In the genomic region with DNA sequence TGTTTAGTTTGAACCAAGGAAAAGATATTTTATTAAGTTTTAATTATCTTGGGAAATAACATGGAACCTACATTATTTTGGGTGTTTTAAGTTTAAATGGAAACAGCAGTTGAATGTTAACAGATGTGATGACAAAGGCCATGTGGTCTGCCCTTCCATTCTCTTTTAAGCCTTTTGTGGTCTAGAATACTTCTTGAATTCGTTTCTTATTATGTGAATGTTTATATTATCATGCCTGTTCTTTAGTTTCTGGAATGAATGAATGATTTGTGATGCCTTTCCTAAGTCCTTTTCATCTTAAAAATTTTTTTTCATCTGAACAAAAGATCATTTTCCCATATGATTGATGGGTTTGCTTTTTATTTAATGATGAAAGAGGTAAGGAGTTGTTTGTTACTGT, we compare ENCODE assay signal across 20 cellular contexts. TPM values are rescaled to one million over a fixed set of nuclear protein-coding genes. Genes with fewer than 3 reads are reported as not detected.
A peak's percentile ranks its signal among the peaks of the same experiment; 100 is the strongest.
DNase-seq lines count a peak whose midpoint lies in the region; ATAC-seq and TF ChIP-seq lines count a peak whose summit lies in the region.
"Had no signal": no experiment of that assay in that cellular context is flagged by ENCODE, and none has a peak within 500 bp of the region (broad histone marks: within the 10 kb centered on the region; RNA-seq: fewer than 3 reads in every experiment).

No MANE protein-coding gene starts in this region.

- CTCF ChIA-PET in naive thymus-derived CD4-positive, alpha-beta T cell (lab: Charles Lee): interaction anchor here (0.7 to 1.0 kb wide), 2 partner anchors 10 to 172 kb away, joined by 4 read pairs; no protein-coding TSS in a partner anchor

- H3K36me3 Mint-ChIP-seq in activated T-cell treated with anti-CD3 and anti-CD28 coated beads, Interleukin-2, amount 50 U/mL, for 72 hours (ENCODE audit: insufficient read depth in 2 of 2): peaks cover 13 to 35% of the 10 kb centered on the region in 2 donors
- peaks cover 28% of the 10 kb centered on the region for H3K36me3 Mint-ChIP-seq in endodermal cell (ENCODE audit: low read depth)
- H3K36me3 Mint-ChIP-seq in naive thymus-derived CD4-positive, alpha-beta T cell: peaks cover 12 to 56% (median 41%) of the 10 kb centered on the region in 5 donors
- H3K36me3 Mint-ChIP-seq in activated T-helper 17 cell treated with anti-CD3 and anti-CD28 coated beads, Interleukin-2, amount 50 U/mL, for 72 hours (ENCODE audit: low read depth): peaks cover 49% of the 10 kb centered on the region

- POLR2A ChIA-PET in naive thymus-derived CD4-positive, alpha-beta T cell (lab: Charles Lee): no interaction called here

- peak overlapping the region; percentile 63 for H3K27ac Mint-ChIP-seq in activated T-cell treated with anti-CD3 and anti-CD28 coated beads, Interleukin-2, amount 50 U/mL, for 72 hours
- H3K27ac Mint-ChIP-seq in endodermal cell: no peak overlapping the region
- H3K27ac Mint-ChIP-seq in naive thymus-derived CD4-positive, alpha-beta T cell: peak overlapping the region in 7 of 9 donors; percentile 53 to 84 (median 74)
- H3K27ac Mint-ChIP-seq in activated T-helper 17 cell treated with anti-CD3 and anti-CD28 coated beads, Interleukin-2, amount 50 U/mL, for 72 hours: no peak overlapping the region
- H3K27ac Mint-ChIP-seq: brain had no signal

- no peak overlapping the region for H3K4me3 ChIP-seq in endodermal cell (ENCODE audit: low read length)
- no peak overlapping the region for H3K4me3 ChIP-seq in naive thymus-derived CD4-positive, alpha-beta T cell (ENCODE audit: low read length)
- H3K4me3 ChIP-seq: coronary artery, right atrium auricular region had no signal

- TF ChIP-seq CTCF in endodermal cell (conservative IDR thresholded peaks at IDR 0.05): no peak

- H3K4me1 ChIP-seq in endodermal cell (ENCODE audit: control insufficient read depth, insufficient read depth, low read length): no peaks in the 10 kb centered on the region
- H3K4me1 ChIP-seq in naive thymus-derived CD4-positive, alpha-beta T cell (ENCODE audit: control insufficient read depth in 2 of 2, insufficient read depth in 2 of 2, low read length in 2 of 2): peaks cover 20 to 25% of the 10 kb centered on the region in 2 donors

- DNase-seq in activated T-cell treated with anti-CD3 and anti-CD28 coated beads, Interleukin-2, amount 50 U/mL, for 72 hours: no peak
- DNase-seq in activated T-cell treated with anti-CD3 and anti-CD28 coated beads, Interleukin-2, amount 50 U/mL, for 48 hours: no peak
- DNase-seq in LHCN-M2 (ENCODE audit: low read depth) (peak; percentile 51), endodermal cell (no peak)
- DNase-seq in naive thymus-derived CD4-positive, alpha-beta T cell: no peak
- DNase-seq: activated CD4-positive, alpha-beta T cell treated with anti-CD3 and anti-CD28 coated beads for 4 hours; activated CD8-positive, alpha-beta memory T cell treated with anti-CD3 and anti-CD28 coated beads, Interleukin-2, amount 50 U/mL, for 48 hours; activated naive CD4-positive, alpha-beta T cell; left colon; NCI-H1048; NCI-H2029 treated with DMSO at 0.1 percent for 48 hours; stimulated activated CD4-positive, alpha-beta T cell treated with anti-CD3 and anti-CD28 coated beads, Interleukin-15, amount 100 ng/mL, for 24 hours had no signal

- ATAC-seq in activated T-cell treated with anti-CD3 and anti-CD28 coated beads, Interleukin-2, amount 50 U/mL, for 72 hours (replicated peaks in 1 of 2): no peak
- ATAC-seq in naive thymus-derived CD4-positive, alpha-beta T cell: no peak
- ATAC-seq in HG02884 (IDR thresholded peaks at IDR 0.05; ENCODE audit: unreplicated experiment) (no peak), HG03378 (IDR thresholded peaks at IDR 0.05; ENCODE audit: unreplicated experiment) (no peak)
- no peak for ATAC-seq in activated T-helper 17 cell treated with anti-CD3 and anti-CD28 coated beads, Interleukin-2, amount 50 U/mL, for 72 hours (replicated peaks)
- ATAC-seq: HCT116, left colon had no signal

- peak overlapping the region; percentile 48 for H3K27ac ChIP-seq in endodermal cell (ENCODE audit: low read depth, low read length)
- peak overlapping the region; percentile 10 for H3K27ac ChIP-seq in naive thymus-derived CD4-positive, alpha-beta T cell (ENCODE audit: low read depth, low read length)
- H3K27ac ChIP-seq: coronary artery, right atrium auricular region had no signal

- H3K4me3 Mint-ChIP-seq in activated T-cell treated with anti-CD3 and anti-CD28 coated beads, Interleukin-2, amount 50 U/mL, for 72 hours: no peak overlapping the region
- H3K4me3 Mint-ChIP-seq in endodermal cell: no peak overlapping the region
- H3K4me3 Mint-ChIP-seq in naive thymus-derived CD4-positive, alpha-beta T cell: peak overlapping the region in 5 of 10 donors; percentile 2 to 52 (median 24)
- no peak overlapping the region for H3K4me3 Mint-ChIP-seq in activated T-helper 17 cell treated with anti-CD3 and anti-CD28 coated beads, Interleukin-2, amount 50 U/mL, for 72 hours
- H3K4me3 Mint-ChIP-seq: brain, CD14-positive monocyte had no signal

- H3K9me3 Mint-ChIP-seq in activated T-cell treated with anti-CD3 and anti-CD28 coated beads, Interleukin-2, amount 50 U/mL, for 72 hours: peaks cover 4 to 7% of the 10 kb centered on the region in 2 donors
- H3K9me3 Mint-ChIP-seq in endodermal cell: peaks cover 14% of the 10 kb centered on the region
- peaks cover 0 to 17% (median 10%) of the 10 kb centered on the region in 11 donors for H3K9me3 Mint-ChIP-seq in naive thymus-derived CD4-positive, alpha-beta T cell
- peaks cover 4% of the 10 kb centered on the region for H3K9me3 Mint-ChIP-seq in activated T-helper 17 cell treated with anti-CD3 and anti-CD28 coated beads, Interleukin-2, amount 50 U/mL, for 72 hours

- peaks cover 40% of the 10 kb centered on the region for H3K4me1 Mint-ChIP-seq in activated T-cell treated with anti-CD3 and anti-CD28 coated beads, Interleukin-2, amount 50 U/mL, for 72 hours (ENCODE audit: low read depth)
- no peaks in the 10 kb centered on the region for H3K4me1 Mint-ChIP-seq in endodermal cell
- peaks cover 28 to 72% (median 61%) of the 10 kb centered on the region in 7 donors for H3K4me1 Mint-ChIP-seq in naive thymus-derived CD4-positive, alpha-beta T cell
- peaks cover 25% of the 10 kb centered on the region for H3K4me1 Mint-ChIP-seq in activated T-helper 17 cell treated with anti-CD3 and anti-CD28 coated beads, Interleukin-2, amount 50 U/mL, for 72 hours

- H3K27me3 ChIP-seq in endodermal cell (ENCODE audit: control insufficient read depth, insufficient read depth, low read length, poor library complexity, severe bottlenecking): no peaks in the 10 kb centered on the region
- H3K27me3 ChIP-seq in naive thymus-derived CD4-positive, alpha-beta T cell (ENCODE audit: control insufficient read depth in 2 of 2, insufficient read depth in 2 of 2, low read length in 2 of 2): no peaks in the 10 kb centered on the region
- H3K27me3 ChIP-seq: right atrium auricular region had no signal

- H3K27me3 Mint-ChIP-seq in activated T-cell treated with anti-CD3 and anti-CD28 coated beads, Interleukin-2, amount 50 U/mL, for 72 hours (ENCODE audit: low read depth): no peaks in the 10 kb centered on the region
- H3K27me3 Mint-ChIP-seq in endodermal cell (ENCODE audit: insufficient read depth): no peaks in the 10 kb centered on the region
- no peaks in the 10 kb centered on the region for H3K27me3 Mint-ChIP-seq in naive thymus-derived CD4-positive, alpha-beta T cell
- no peaks in the 10 kb centered on the region for H3K27me3 Mint-ChIP-seq in activated T-helper 17 cell treated with anti-CD3 and anti-CD28 coated beads, Interleukin-2, amount 50 U/mL, for 72 hours

- intact Hi-C loops in naive thymus-derived CD4-positive, alpha-beta T cell (cut with micrococcal nuclease): loop anchor here in 1 of 2 donors (2.0 to 5.0 kb wide), 2 partner anchors 16 to 34 kb away; no protein-coding TSS in a partner anchor

- WGBS in endodermal cell (ENCODE audit: insufficient coverage in 1 of 2, insufficient read length in 1 of 2), 2 experiments: 88% methylated on average over 1 of the region's 1 CpG; no CpG with 5 or more reads in 1 of the 2 experiments

- no peak overlapping the region for H3K9ac ChIP-seq in endodermal cell (ENCODE audit: extremely low read depth, low read length, poor library complexity, severe bottlenecking)

- H3K36me3 ChIP-seq in endodermal cell (ENCODE audit: control insufficient read depth, insufficient read depth, low read length): peaks cover 25% of the 10 kb centered on the region
- peaks cover 0 to 38% (median 14%) of the 10 kb centered on the region in 3 experiments for H3K36me3 ChIP-seq in naive thymus-derived CD4-positive, alpha-beta T cell (ENCODE audit: control insufficient read depth in 2 of 3, insufficient read depth in 3 of 3, low read length in 3 of 3)

- peaks cover 11% of the 10 kb centered on the region for H3K9me3 ChIP-seq in endodermal cell (ENCODE audit: control insufficient read depth, low read length)
- H3K9me3 ChIP-seq in naive thymus-derived CD4-positive, alpha-beta T cell (ENCODE audit: control insufficient read depth in 2 of 3, low read length in 3 of 3): peaks cover 0 to 10% (median 6%) of the 10 kb centered on the region in 3 experiments

RNA-seq across cellular contexts. Expression of gene SNRK, which starts 44.6 kb away (rescaled TPM):
- 10 to 100 TPM; 32.9 to 37.8 TPM for total RNA-seq in activated T-cell treated with anti-CD3 and anti-CD28 coated beads, Interleukin-2, amount 50 U/mL, for 72 hours
- total RNA-seq in LHCN-M2 (2014; rRNA removed) (10.6 and 12.5 TPM in 2 replicates), endodermal cell (10 to 100 TPM; 19.4 TPM)
- 3.4 TPM for polyA plus RNA-seq in LHCN-M2 (2012)
- polyA plus RNA-seq in endodermal cell (2013, experiment 1 of 2): 13.3 TPM
- polyA plus RNA-seq in endodermal cell (2013, experiment 2 of 2): 13.5 TPM
- 100 to 1,000 TPM in 4 of 5 experiments, 10 to 100 TPM in 1; 71.9 to 176 (median 146) TPM for total RNA-seq in naive thymus-derived CD4-positive, alpha-beta T cell
- polyA plus RNA-seq in naive thymus-derived CD4-positive, alpha-beta T cell: 10 to 100 TPM; 63.4 to 66.2 TPM
- total RNA-seq in activated T-helper 17 cell treated with anti-CD3 and anti-CD28 coated beads, Interleukin-2, amount 50 U/mL, for 72 hours: 10 to 100 TPM; 25.7 to 25.8 TPM

Comparison
In these comparisons a context has a peak if more than half of its experiments do, and no peak if none do; other contexts are left out.
1. H3K27ac Mint-ChIP-seq: peak in activated T-cell treated with anti-CD3 and anti-CD28 coated beads, Interleukin-2, amount 50 U/mL, for 72 hours (single experiment) and naive thymus-derived CD4-positive, alpha-beta T cell (7 of 9); none in endodermal cell (single experiment) and activated T-helper 17 cell treated with anti-CD3 and anti-CD28 coated beads, Interleukin-2, amount 50 U/mL, for 72 hours (single experiment).